In genomic region chr6:135664527-135664926, GRCh38 we compare ENCODE assay signal across 3 cellular contexts.
"Had no signal": no experiment of that assay in that cellular context is flagged by ENCODE, and none has a peak within 500 bp of the region (broad histone marks: within the 10 kb centered on the region; RNA-seq: fewer than 3 reads in every experiment).

No MANE protein-coding gene starts in this region.

- DNase-seq: GDM1, GF-D8 had no signal

- ATAC-seq: GM12878 had no signal

- H3K4me3 ChIP-seq: GM12878 had no signal
